In genomic region chr5:169668732-169669131, GRCh38 we compare ENCODE assay signal across 19 cellular contexts. TPM values are rescaled to one million over a fixed set of nuclear protein-coding genes. Genes with fewer than 3 reads are reported as not detected.
A peak's percentile ranks its signal among the peaks of the same experiment; 100 is the strongest.
DNase-seq lines count a peak whose midpoint lies in the region; ATAC-seq, FAIRE-seq and TF ChIP-seq lines count a peak whose summit lies in the region.
"Had no signal": no experiment of that assay in that cellular context is flagged by ENCODE, and none has a peak within 500 bp of the region (broad histone marks: within the 10 kb centered on the region; RNA-seq: fewer than 3 reads in every experiment).

No MANE protein-coding gene starts in this region.

- H3K27me3 ChIP-seq in HepG2 (ENCODE audit: control insufficient read depth in 1 of 2, insufficient read depth in 2 of 2, low read length in 2 of 2) = peaks cover 0 to 2% of the 10 kb centered on the region in 2 experiments; a peak in 2 of 5 replicates
- no peaks in the 10 kb centered on the region for H3K27me3 ChIP-seq in right lobe of liver
- no peaks in the 10 kb centered on the region for H3K27me3 ChIP-seq in upper lobe of left lung
- H3K27me3 ChIP-seq in small intestine (ENCODE audit: control insufficient read depth in 2 of 2, insufficient read depth in 2 of 2, low read length in 2 of 2) = no peaks in the 10 kb centered on the region
- H3K27me3 ChIP-seq: BLaER1, breast epithelium, gastrocnemius medialis, testis had no signal

- no peaks in the 10 kb centered on the region for H3K79me2 ChIP-seq in HepG2 (ENCODE audit: insufficient read depth, low read length)

- TF ChIP-seq EP300 in HepG2 (IDR thresholded peaks at IDR 0.05; ENCODE audit: low read depth in 2 of 2, low read length in 2 of 2) = no peak
- no peak for TF ChIP-seq EP300 in HepG2 (CRISPR knock-in tag; IDR thresholded peaks at IDR 0.05; ENCODE audit: borderline replicate concordance)
- TF ChIP-seq EP300 in upper lobe of left lung (IDR thresholded peaks at IDR 0.05) = no peak

- TF ChIP-seq CTCF in HepG2 (CRISPR knock-in tag; IDR thresholded peaks at IDR 0.05) (no peak), right lobe of liver (IDR thresholded peaks at IDR 0.05) (no peak), upper lobe of left lung (IDR thresholded peaks at IDR 0.05) (no peak)

- H3K36me3 ChIP-seq in HepG2 (replicated peaks in 1 of 2; ENCODE audit: control insufficient read depth in 1 of 2, insufficient read depth in 2 of 2, low read length in 2 of 2) (no peaks in the 10 kb centered on the region), right lobe of liver (no peaks in the 10 kb centered on the region), upper lobe of left lung (no peaks in the 10 kb centered on the region), small intestine (ENCODE audit: control insufficient read depth in 2 of 2, insufficient read depth in 2 of 2, low read length in 2 of 2) (no peaks in the 10 kb centered on the region)
- H3K36me3 ChIP-seq: breast epithelium, gastrocnemius medialis had no signal

- TF ChIP-seq POLR2A in HepG2 (IDR thresholded peaks at IDR 0.05; ENCODE audit: insufficient read depth in 1 of 2, low read depth in 2 of 2, low read length in 2 of 2) (no peak), right lobe of liver (IDR thresholded peaks at IDR 0.05) (no peak), upper lobe of left lung (IDR thresholded peaks at IDR 0.05) (no peak)

- WGBS in HepG2 (ENCODE audit: low lambda C conversion rate) = 0% methylated on average over 4 of the region's 4 CpGs
- whole genome bisulfite sequencing in right lobe of liver (ENCODE audit: insufficient coverage, low coverage, low lambda C conversion rate, missing lambda C conversion rate) = 31% methylated on average over 4 of the region's 4 CpGs
- 56 to 68% methylated on average over 4 of the region's 4 CpGs for WGBS in upper lobe of left lung, 2 donors
- 60 to 68% (median 63%) methylated on average over 4 of the region's 4 CpGs for WGBS in small intestine, 3 donors

- POLR2A ChIA-PET in HepG2 (lab: Yijun Ruan, JAX) = no interaction called here

- H2AFZ ChIP-seq in HepG2 (ENCODE audit: low read length) = no peak overlapping the region

- H3K9me3 ChIP-seq in HepG2 (ENCODE audit: low read length) (no peaks in the 10 kb centered on the region), right lobe of liver (no peaks in the 10 kb centered on the region), upper lobe of left lung (no peaks in the 10 kb centered on the region), small intestine (ENCODE audit: control insufficient read depth, low read depth) (no peaks in the 10 kb centered on the region)
- H3K9me3 ChIP-seq: breast epithelium, gastrocnemius medialis, testis had no signal

- CTCF ChIA-PET in HepG2 (lab: Yijun Ruan, JAX; ENCODE audit: low intra/inter-chr PET ratio, low total read pairs) = no interaction called here

- H3K27ac ChIP-seq in HepG2 (ENCODE audit: extremely low read length, insufficient read depth, low read length) = no peak overlapping the region
- no peak overlapping the region for H3K27ac ChIP-seq in right lobe of liver
- no peak overlapping the region for H3K27ac ChIP-seq in upper lobe of left lung
- H3K27ac ChIP-seq in small intestine (ENCODE audit: low read depth in 1 of 2, low read length in 1 of 2) = no peak overlapping the region
- H3K27ac ChIP-seq: BLaER1, breast epithelium, gastrocnemius medialis, testis had no signal

- BruUV-seq in HepG2 (replicated peaks; lab: Mats Ljungman, UMichigan) = no TSS peak

- H3K4me1 ChIP-seq in HepG2 (ENCODE audit: insufficient read depth, low read length) = no peaks in the 10 kb centered on the region
- H3K4me1 ChIP-seq in right lobe of liver = no peaks in the 10 kb centered on the region
- peaks cover 0 to 7% (median under 1%) of the 10 kb centered on the region in 4 donors for H3K4me1 ChIP-seq in upper lobe of left lung
- no peaks in the 10 kb centered on the region for H3K4me1 ChIP-seq in small intestine (ENCODE audit: control insufficient read depth in 2 of 2, insufficient read depth in 1 of 2, low read depth in 1 of 2, low read length in 1 of 2)
- H3K4me1 ChIP-seq: breast epithelium, gastrocnemius medialis, testis had no signal

- no peaks in the 10 kb centered on the region for H4K20me1 ChIP-seq in HepG2 (ENCODE audit: insufficient read depth, low read length)

- in situ Hi-C loops in HepG2 (cut with HindIII; ENCODE audit: extremely low pct_ligation_motif_present, low pct_unique_long_range_greater_than_20kb) = no loop called here

- FAIRE-seq in HepG2 (lab: Jason Lieb, UNC) (no peak), small intestine (lab: Jason Lieb, UNC) (no peak)
- FAIRE-seq: GM18507, keratinocyte had no signal

- no peak overlapping the region for H3K9ac ChIP-seq in HepG2 (ENCODE audit: insufficient read depth, low read depth, low read length)
- H3K9ac ChIP-seq: BLaER1 had no signal

- TF ChIP-seq RAD21 in HepG2 (CRISPR knock-in tag; IDR thresholded peaks at IDR 0.05) = no peak

- H3K4me3 ChIP-seq in HepG2 (replicated peaks in 1 of 3; ENCODE audit: insufficient read depth in 1 of 3, low read depth in 2 of 3, low read length in 3 of 3) (no peak overlapping the region), right lobe of liver (no peak overlapping the region), upper lobe of left lung (no peak overlapping the region), small intestine (ENCODE audit: low read depth in 1 of 2, low read length in 2 of 2) (no peak overlapping the region)
- H3K4me3 ChIP-seq: BLaER1, breast epithelium, gastrocnemius medialis, testis had no signal

- no peak overlapping the region for H3K4me2 ChIP-seq in HepG2 (ENCODE audit: low read depth, low read length)
- H3K4me2 ChIP-seq: BLaER1 had no signal

- DNase-seq in HepG2 (ENCODE audit: low spot score) = no peak
- no peak for DNase-seq in right lobe of liver
- DNase-seq in SHP77 treated with DMSO at 0.1 percent for 48 hours (lab: John Stamatoyannopoulos, UW) = peak; percentile 18
- DNase-seq in fibroblast of peridontal ligament (ENCODE audit: extremely low read depth) = peak; percentile 7
- no peak for DNase-seq in germinal center (ENCODE audit: low spot score)
- DNase-seq in upper lobe of left lung = no peak
- DNase-seq in small intestine = no peak
- DNase-seq: activated CD8-positive, alpha-beta memory T cell treated with anti-CD3 and anti-CD28 coated beads for 24 hours; gastrocnemius medialis; GDM1; Karpas-422; NCI-H187; posterior cingulate gyrus; testis had no signal

- intact Hi-C loops in HepG2 (cut with micrococcal nuclease; ENCODE audit: unreplicated experiment) = no loop called here
- intact Hi-C loops in right lobe of liver (cut with DNase I) = no loop called here

- ATAC-seq in HepG2 (peak; percentile 43; the same call in 1 of the 3 replicates), right lobe of liver (no peak), upper lobe of left lung (ENCODE audit: low FRiP score in 2 of 2) (no peak), GM19328 (IDR thresholded peaks at IDR 0.05; ENCODE audit: unreplicated experiment) (no peak)
- ATAC-seq: gastrocnemius medialis had no signal

TF ChIP-seq in HepG2, 621 proteins besides CTCF, POLR2A, EP300 and RAD21 (continues in another document):
- no peak for TF ChIP-seq ZNF547 (CRISPR knock-in tag; IDR thresholded peaks at IDR 0.05)
- TF ChIP-seq RBM39 (IDR thresholded peaks at IDR 0.05; ENCODE audit: low read depth, low read length, poor library complexity, severe bottlenecking) = no peak
- TF ChIP-seq ZNF510 (CRISPR knock-in tag; IDR thresholded peaks at IDR 0.05; ENCODE audit: low read depth) = no peak

RNA-seq across cellular contexts. Expression of gene DOCK2, which starts 31.7 kb away (rescaled TPM):
- total RNA-seq in HepG2 (2016; rRNA removed; fragmentation: Illumina TruSeq; extraction: Trizol) = not detected in 2 replicates
- total RNA-seq in HepG2 (2016; cell fraction: cytosol; rRNA removed; fragmentation: Illumina TruSeq; extraction: Trizol; ENCODE audit: low read depth) = not detected in 2 replicates
- total RNA-seq in HepG2 (2016; cell fraction: insoluble cytoplasmic fraction; rRNA removed; fragmentation: Illumina TruSeq; extraction: Trizol) = not detected in 2 replicates
- total RNA-seq in HepG2 (2016; cell fraction: membrane; rRNA removed; fragmentation: Illumina TruSeq; extraction: Trizol) = not detected in 2 replicates
- not detected in 2 replicates for total RNA-seq in HepG2 (2016; cell fraction: nucleus; rRNA removed; fragmentation: Illumina TruSeq; extraction: Trizol)
- not detected in 2 replicates for polyA plus RNA-seq in HepG2 (2011; rRNA removed)
- polyA plus RNA-seq in HepG2 (2011; cell fraction: cytosol; rRNA removed) = 0.01 and 0.03 TPM in 2 replicates
- polyA plus RNA-seq in HepG2 (2011; cell fraction: nucleus; rRNA removed) = 0.03 TPM in 1 of 2 replicates, not detected in the other
- not detected in 2 replicates for polyA plus RNA-seq in HepG2 (2012)
- polyA plus RNA-seq in HepG2 (2016; cell fraction: cytosol; fragmentation: Illumina TruSeq; extraction: Trizol; ENCODE audit: low read depth) = not detected in 2 replicates
- not detected in 2 replicates for polyA plus RNA-seq in HepG2 (2016; cell fraction: insoluble cytoplasmic fraction; fragmentation: Illumina TruSeq; extraction: Trizol; ENCODE audit: low read depth)
- not detected in 2 replicates for polyA plus RNA-seq in HepG2 (2016; cell fraction: membrane; fragmentation: Illumina TruSeq; extraction: Trizol; ENCODE audit: low read depth)
- polyA plus RNA-seq in HepG2 (2016; cell fraction: nucleus; fragmentation: Illumina TruSeq; extraction: Trizol; ENCODE audit: insufficient read depth, low read depth) = not detected in 2 replicates
- polyA minus RNA-seq in HepG2 (2011; rRNA and poly(A)+ RNA removed; ENCODE audit: low replicate concordance) = 0.62 and 0.89 TPM in 2 replicates
- polyA minus RNA-seq in HepG2 (2011; cell fraction: cytosol; rRNA and poly(A)+ RNA removed) = not detected in 2 replicates
- not detected in 2 replicates for polyA minus RNA-seq in HepG2 (2011; cell fraction: nucleus; rRNA and poly(A)+ RNA removed)
- 10 to 100 TPM in 1 of 6 experiments, 1 to 10 TPM in 5; 5.0 to 14.5 (median 7.4) TPM for total RNA-seq in right lobe of liver
- total RNA-seq in upper lobe of left lung = 100 to 1,000 TPM in 1 of 6 donors, 10 to 100 TPM in 5; 46.7 to 150 (median 73.8) TPM
- polyA plus RNA-seq in small intestine = 1 to 10 TPM; 1.3 to 3.8 (median 2.2) TPM

Comparison
In these comparisons a context has a peak if more than half of its experiments do, and no peak if none do; other contexts are left out.
1. DNase-seq: peak in SHP77 treated with DMSO at 0.1 percent for 48 hours (single experiment) and fibroblast of peridontal ligament (single experiment); none in HepG2 (single experiment), right lobe of liver (0 of 3), germinal center (single experiment), upper lobe of left lung (0 of 2) and small intestine (single experiment).